18 cellular contexts compared by ENCODE assay signal in the genomic region with DNA sequence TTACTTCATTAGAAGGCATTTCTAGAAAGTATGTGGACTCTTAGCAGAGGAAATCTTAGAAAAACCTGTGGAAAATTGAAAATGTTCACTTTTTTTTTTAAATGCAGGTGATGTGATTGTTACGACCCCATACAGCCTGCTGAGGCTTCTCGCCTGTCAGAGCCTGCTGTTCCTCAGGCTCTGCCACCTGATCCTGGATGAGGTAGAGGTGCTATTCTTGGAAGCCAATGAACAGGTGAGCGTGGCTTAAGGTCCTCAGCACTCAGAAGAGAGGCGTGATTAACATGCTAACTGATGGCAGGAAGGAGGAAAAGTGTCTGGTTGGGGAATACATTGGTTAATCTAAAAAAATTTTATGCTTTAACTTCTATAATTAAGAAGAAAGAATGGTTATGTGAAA.
DNase-seq lines count a peak whose midpoint lies in the region; ATAC-seq lines count a peak whose summit lies in the region.
"Had no signal": no experiment of that assay in that cellular context is flagged by ENCODE, and none has a peak within 500 bp of the region (broad histone marks: within the 10 kb centered on the region; RNA-seq: fewer than 3 reads in every experiment).

No MANE protein-coding gene starts in this region.

- DNase-seq in NCI-H187 (lab: John Stamatoyannopoulos, UW) (peak; percentile 25 to 41), NCI-H187 treated with DMSO at 0.1 percent for 48 hours (lab: John Stamatoyannopoulos, UW) (no peak), NCI-H146 treated with DMSO at 0.1 percent for 48 hours (lab: John Stamatoyannopoulos, UW; ENCODE audit: unreplicated experiment) (peak; percentile 17), NCI-H345 (lab: John Stamatoyannopoulos, UW) (peak; percentile 40), myocyte (ENCODE audit: low read depth) (peak; percentile 67), COLO829 (ENCODE audit: low spot score) (no peak)
- no peak for DNase-seq in effector CD8-positive, alpha-beta T cell (lab: John Stamatoyannopoulos, UW)
- DNase-seq: 8988T; Calu3; CD4-positive, CD25-positive, alpha-beta regulatory T cell; HFFc6; IMR-90; NCI-H1436 treated with DMSO at 0.1 percent for 48 hours; NCI-H226; NCI-H69; T-helper 17 cell had no signal

- ATAC-seq in HG02981 (IDR thresholded peaks at IDR 0.05; ENCODE audit: unreplicated experiment) = no peak
- ATAC-seq: Right ventricle myocardium inferior, T-helper 17 cell had no signal

Comparison
In these comparisons a context has a peak if more than half of its experiments do, and no peak if none do; other contexts are left out.
1. DNase-seq: peak in NCI-H187 (2 of 2), NCI-H146 treated with DMSO at 0.1 percent for 48 hours (single experiment), NCI-H345 (single experiment) and myocyte (single experiment); none in NCI-H187 treated with DMSO at 0.1 percent for 48 hours (single experiment), effector CD8-positive, alpha-beta T cell (single experiment) and COLO829 (single experiment).